ENCODE assay signal across 8 cellular contexts in genomic region chrX:154019633-154020499, GRCh38. TPM values are rescaled to one million over a fixed set of nuclear protein-coding genes. Genes with fewer than 3 reads are reported as not detected.
DNase-seq lines count a peak whose midpoint lies in the region; TF ChIP-seq lines count a peak whose summit lies in the region.

TSS of gene IRAK1 (minus strand) at chrX:154019902. CDS start at chrX:154019812, 90 bp downstream.

- H3K27ac Mint-ChIP-seq in HFFc6, result peak within 1 kb of the TSS; percentile 96
- peak within 1 kb of the TSS; percentile 94 for H3K27ac Mint-ChIP-seq in activated CD4-positive, alpha-beta T cell treated with anti-CD3 and anti-CD28 coated beads, Interleukin-2, amount 10 ng/mL, durations not matched to agents 24 days and 14 days

- DNase-seq in NCI-H1092 treated with DMSO at 0.1 percent for 48 hours (lab: John Stamatoyannopoulos, UW) (peak; percentile 75), NCI-H1092 (lab: John Stamatoyannopoulos, UW) (no peak), HFFc6 (peak; percentile 17), NCI-H128 (lab: John Stamatoyannopoulos, UW; ENCODE audit: unreplicated experiment) (peak; percentile 5), ecto neural progenitor cell (ENCODE audit: low spot score) (peak; percentile 60), lower leg skin (ENCODE audit: low spot score in 2 of 2) (no peak)
- peak; percentile 90 for DNase-seq in activated CD4-positive, alpha-beta T cell treated with anti-CD3 and anti-CD28 coated beads, Interleukin-2, amount 10 ng/mL, durations not matched to agents 24 days and 14 days
- peak; percentile 28 for DNase-seq in stimulated activated CD8-positive, alpha-beta memory T cell treated with anti-CD3 and anti-CD28 coated beads, Interleukin-12 subunit alpha, Interleukin-12 subunit beta, amount 100 ng/mL, for 1 hour (ENCODE audit: low read depth)

- TF ChIP-seq CTCF in HFFc6 (IDR thresholded peaks at IDR 0.05) (no peak), lower leg skin (IDR thresholded peaks at IDR 0.05) (no peak)

- no peaks in the 10 kb centered on the region for H3K9me3 Mint-ChIP-seq in HFFc6
- H3K9me3 Mint-ChIP-seq in activated CD4-positive, alpha-beta T cell treated with anti-CD3 and anti-CD28 coated beads, Interleukin-2, amount 10 ng/mL, durations not matched to agents 24 days and 14 days, result no peaks in the 10 kb centered on the region

- no peaks in the 10 kb centered on the region for H3K36me3 Mint-ChIP-seq in HFFc6 (ENCODE audit: low read depth)
- H3K36me3 Mint-ChIP-seq in activated CD4-positive, alpha-beta T cell treated with anti-CD3 and anti-CD28 coated beads, Interleukin-2, amount 10 ng/mL, durations not matched to agents 24 days and 14 days (ENCODE audit: low read depth), result peaks cover 18% of the 10 kb centered on the region

- peak within 1 kb of the TSS; percentile 89 for H3K4me3 Mint-ChIP-seq in HFFc6
- H3K4me3 Mint-ChIP-seq in activated CD4-positive, alpha-beta T cell treated with anti-CD3 and anti-CD28 coated beads, Interleukin-2, amount 10 ng/mL, durations not matched to agents 24 days and 14 days, result peak within 1 kb of the TSS; percentile 92

- intact Hi-C loops in activated CD4-positive, alpha-beta T cell treated with anti-CD3 and anti-CD28 coated beads, Interleukin-2, amount 10 ng/mL, durations not matched to agents 24 days and 14 days (cut with micrococcal nuclease), result loop anchor here (2.0 kb wide), 2 partner anchors 21 to 49 kb away; partner anchors contain the start of gene HCFC1
- intact Hi-C loops in lower leg skin (cut with DNase I; ENCODE audit: low total_unique reads), result no loop called here

- WGBS in lower leg skin, 2 donors, result 31% methylated on average over 18 of the region's 96 CpGs; no CpG with 5 or more reads in 1 of the 2 donors

- H3K4me1 Mint-ChIP-seq in HFFc6 (ENCODE audit: low read depth), result peaks cover 20% of the 10 kb centered on the region
- peaks cover 11% of the 10 kb centered on the region for H3K4me1 Mint-ChIP-seq in activated CD4-positive, alpha-beta T cell treated with anti-CD3 and anti-CD28 coated beads, Interleukin-2, amount 10 ng/mL, durations not matched to agents 24 days and 14 days

- H3K27me3 Mint-ChIP-seq in HFFc6 (ENCODE audit: insufficient read depth), result peaks cover 2% of the 10 kb centered on the region; the same call in 1 of the 2 replicates
- H3K27me3 Mint-ChIP-seq in activated CD4-positive, alpha-beta T cell treated with anti-CD3 and anti-CD28 coated beads, Interleukin-2, amount 10 ng/mL, durations not matched to agents 24 days and 14 days, result no peaks in the 10 kb centered on the region

- TF ChIP-seq POLR2A in lower leg skin (IDR thresholded peaks at IDR 0.05), result no peak

- H3K4me3 ChIP-seq in lower leg skin (ENCODE audit: low read depth, poor library complexity, severe bottlenecking), result peak within 1 kb of the TSS; percentile 36

RNA-seq across cellular contexts. Expression of gene IRAK1, which starts in this region (rescaled TPM):
- total RNA-seq in HFFc6 (2021; fragmentation: NEBNext Ultra II Directional; extraction: Animal tissue kit (Norgen Biotek cat#: 25700)), result 100 to 1,000 TPM; 103 to 133 (median 120) TPM
- 177 and 192 TPM in 2 replicates for total RNA-seq in activated CD4-positive, alpha-beta T cell treated with anti-CD3 and anti-CD28 coated beads, Interleukin-2, amount 10 ng/mL, durations not matched to agents 24 days and 14 days
- total RNA-seq in lower leg skin, result 10 to 100 TPM; 57.5 to 67.4 (median 60.6) TPM

Comparison
In these comparisons a context has a peak if more than half of its experiments do, and no peak if none do; other contexts are left out.
1. DNase-seq: peak in NCI-H1092 treated with DMSO at 0.1 percent for 48 hours (single experiment), HFFc6 (single experiment), NCI-H128 (single experiment), activated CD4-positive, alpha-beta T cell treated with anti-CD3 and anti-CD28 coated beads, Interleukin-2, amount 10 ng/mL, durations not matched to agents 24 days and 14 days (single experiment), ecto neural progenitor cell (single experiment) and stimulated activated CD8-positive, alpha-beta memory T cell treated with anti-CD3 and anti-CD28 coated beads, Interleukin-12 subunit alpha, Interleukin-12 subunit beta, amount 100 ng/mL, for 1 hour (single experiment); none in NCI-H1092 (single experiment) and lower leg skin (0 of 2).